ENCODE assay signal across 8 cellular contexts in genomic region chr2:222912117-222912516, GRCh38. TPM values are rescaled to one million over a fixed set of nuclear protein-coding genes. Genes with fewer than 3 reads are reported as not detected.
A peak's percentile ranks its signal among the peaks of the same experiment; 100 is the strongest.
DNase-seq lines count a peak whose midpoint lies in the region; ATAC-seq and TF ChIP-seq lines count a peak whose summit lies in the region.

No MANE protein-coding gene starts in this region.

- DNase-seq in GDM1 (lab: John Stamatoyannopoulos, UW) (peak; percentile 13), GM20000 (ENCODE audit: low spot score) (peak; percentile 80), adipocyte (ENCODE audit: low read depth) (peak; percentile 82), psoas muscle (no peak), GOT3 (lab: John Stamatoyannopoulos, UW) (no peak), HuH-7.5 (ENCODE audit: low spot score) (no peak)
- no peak for DNase-seq in central memory CD4-positive, alpha-beta T cell

- intact Hi-C loops in psoas muscle (cut with DNase I) = loop anchor here in 1 of 2 donors (5.0 kb wide), 1 partner anchor 220 kb away; no protein-coding TSS in a partner anchor

- ATAC-seq in HG03469 (IDR thresholded peaks at IDR 0.05; ENCODE audit: unreplicated experiment) (peak; percentile 98), psoas muscle (peak; percentile 34 to 80 (median 76))

- H3K27me3 ChIP-seq in adipocyte (replicated peaks; ENCODE audit: control insufficient read depth, insufficient read depth, low read length) (no peaks in the 10 kb centered on the region), psoas muscle (ENCODE audit: insufficient read depth in 3 of 3, low read length in 2 of 3) (no peaks in the 10 kb centered on the region)

- H3K4me3 ChIP-seq in adipocyte (ENCODE audit: low read length) = no peak overlapping the region
- peak overlapping the region; percentile 31 for H3K4me3 ChIP-seq in psoas muscle

- H3K9me3 ChIP-seq in adipocyte (ENCODE audit: control insufficient read depth, low read length) = no peaks in the 10 kb centered on the region
- H3K9me3 ChIP-seq in psoas muscle = no peaks in the 10 kb centered on the region

- H3K4me1 ChIP-seq in adipocyte (ENCODE audit: control insufficient read depth, insufficient read depth, low read length) = peaks cover 26% of the 10 kb centered on the region
- peaks cover 31% of the 10 kb centered on the region for H3K4me1 ChIP-seq in psoas muscle

- TF ChIP-seq CTCF in GM20000 (IDR thresholded peaks at IDR 0.05; ENCODE audit: extremely low read depth, missing control alignments) (no peak), psoas muscle (IDR thresholded peaks at IDR 0.05) (no peak)

- H3K36me3 ChIP-seq in adipocyte (ENCODE audit: control insufficient read depth, insufficient read depth, low read length, severe bottlenecking) = peaks cover 41% of the 10 kb centered on the region
- peaks cover 3 to 31% of the 10 kb centered on the region in 2 donors for H3K36me3 ChIP-seq in psoas muscle (ENCODE audit: insufficient read depth in 1 of 2, low read depth in 1 of 2)

- peak overlapping the region; percentile 37 for H3K9ac ChIP-seq in adipocyte (ENCODE audit: low read length)

- H3K27ac ChIP-seq in psoas muscle = peak overlapping the region; percentile 47

- 19 to 44% (median 23%) methylated on average over 2 of the region's 2 CpGs for WGBS in psoas muscle, 3 donors

RNA-seq across cellular contexts. Expression of gene ACSL3, which starts 51.3 kb away (rescaled TPM):
- total RNA-seq in psoas muscle = 100 to 1,000 TPM in 1 of 4 donors, 10 to 100 TPM in 3; 25.3 to 136 (median 46.4) TPM
- 10 to 100 TPM; 13.5 to 33.4 (median 21.9) TPM for polyA plus RNA-seq in psoas muscle

Comparison
In these comparisons a context has a peak if more than half of its experiments do, and no peak if none do; other contexts are left out.
1. DNase-seq: peak in GDM1 (single experiment), GM20000 (single experiment) and adipocyte (single experiment); none in psoas muscle (0 of 2), central memory CD4-positive, alpha-beta T cell (single experiment), GOT3 (single experiment) and HuH-7.5 (single experiment).